ENCODE assay signal across 16 cellular contexts in the genomic region with DNA sequence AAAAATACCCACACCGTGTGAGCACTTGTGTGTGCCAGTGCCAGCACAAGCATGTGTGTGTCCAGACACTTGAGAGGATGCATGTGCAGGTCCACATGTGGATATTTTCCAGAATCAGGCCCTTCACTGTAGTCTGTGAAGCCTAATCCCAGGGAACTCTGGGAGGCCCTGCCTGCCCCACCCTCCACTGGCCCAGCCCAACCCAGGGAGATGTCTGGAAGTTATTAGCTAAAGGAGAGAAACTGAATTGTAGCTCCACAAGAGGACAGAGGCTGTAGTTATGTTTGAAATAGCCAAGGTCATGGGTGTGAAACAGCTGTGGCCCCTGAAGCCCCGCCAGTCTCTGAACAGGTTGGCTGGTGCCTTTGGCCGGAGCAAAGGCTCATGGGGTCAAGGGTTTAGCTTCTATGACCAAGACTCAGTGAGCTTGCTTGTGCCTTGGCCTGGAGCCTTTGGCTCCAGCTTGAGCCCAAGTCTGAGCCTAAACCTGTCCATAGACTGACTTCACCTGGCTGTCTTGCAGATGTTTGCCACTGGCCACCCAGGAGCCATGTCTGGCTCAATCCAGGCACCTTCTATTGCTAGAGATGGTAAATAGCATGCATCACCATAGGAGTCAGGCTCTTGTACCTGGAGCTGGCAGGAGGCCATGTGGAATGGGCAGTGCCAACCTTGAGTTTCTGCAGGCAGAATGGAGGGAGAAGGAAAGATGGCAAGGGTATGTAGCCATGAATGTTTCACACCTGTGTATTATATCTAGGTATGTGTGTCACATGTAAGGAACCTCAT.
"Had no signal": no experiment of that assay in that cellular context is flagged by ENCODE, and none has a peak within 500 bp of the region (broad histone marks: within the 10 kb centered on the region; RNA-seq: fewer than 3 reads in every experiment).

No MANE protein-coding gene starts in this region.

- H3K9me3 ChIP-seq: gastroesophageal sphincter, left lung, sigmoid colon, uterus had no signal

- H3K36me3 ChIP-seq: gastroesophageal sphincter, left lung, sigmoid colon, uterus had no signal

- H3K4me1 ChIP-seq: gastroesophageal sphincter, left lung, sigmoid colon, uterus had no signal

- H3K27me3 ChIP-seq: left lung, uterus had no signal

- H3K27ac ChIP-seq: coronary artery, gastroesophageal sphincter, left lung, sigmoid colon, uterus had no signal

- ATAC-seq: activated naive CD8-positive, alpha-beta T cell treated with anti-CD3 and anti-CD28 coated beads, Interleukin-2, amount 50 U/mL, for 24 hours; gastroesophageal sphincter; left lung; natural killer cell treated with Interleukin-12 subunit alpha and Interleukin-12 subunit beta and Interleukin-15 and Interleukin-18, amount 100 ng/mL, for 72 hours; stimulated activated naive CD8-positive, alpha-beta T cell treated with anti-CD3 and anti-CD28 coated beads, Interleukin-15, Interleukin-2, amounts not matched to agents 100 U/mL and 50 U/mL, for 24 hours had no signal

- H3K4me3 ChIP-seq: coronary artery, gastroesophageal sphincter, left lung, sigmoid colon, uterus had no signal

- DNase-seq: activated CD4-positive, alpha-beta memory T cell treated with anti-CD3 and anti-CD28 coated beads, Interleukin-2, amount 10 ng/mL, durations not matched to agents 7 days and 5 days; activated CD8-positive, alpha-beta memory T cell treated with anti-CD3 and anti-CD28 coated beads, Interleukin-2, amount 50 U/mL, for 48 hours; activated naive CD4-positive, alpha-beta T cell treated with Interleukin-2 at 50 U/mL for 16 hours; activated naive CD8-positive, alpha-beta T cell treated with anti-CD3 and anti-CD28 coated beads, Interleukin-2, amount 50 U/mL, for 24 hours; effector CD8-positive, alpha-beta T cell; islet precursor cell; left lung; sigmoid colon; stimulated activated CD4-positive, alpha-beta T cell treated with anti-CD3 and anti-CD28 coated beads, Interleukin-2, amount 100 ng/mL, for 48 hours; stimulated activated CD8-positive, alpha-beta memory T cell treated with anti-CD3 and anti-CD28 coated beads, Interleukin-4, amount 100 ng/mL, for 48 hours; stimulated activated naive CD8-positive, alpha-beta T cell treated with anti-CD3 and anti-CD28 coated beads, Interleukin-15, Interleukin-2, amounts not matched to agents 100 U/mL and 50 U/mL, for 24 hours; T-helper 9 cell; uterus had no signal
